In genomic region chr16:84324439-84325262, GRCh38 we compare ENCODE assay signal across 11 cellular contexts.
"Had no signal": no experiment of that assay in that cellular context is flagged by ENCODE, and none has a peak within 500 bp of the region (broad histone marks: within the 10 kb centered on the region; RNA-seq: fewer than 3 reads in every experiment).

No MANE protein-coding gene starts in this region.

- H3K4me1 ChIP-seq: body of pancreas, parathyroid adenoma, spleen had no signal

- H3K4me3 ChIP-seq: body of pancreas, hepatocyte, spleen had no signal

- ATAC-seq: body of pancreas; effector memory CD8-positive, alpha-beta T cell had no signal

- DNase-seq: activated CD4-positive, alpha-beta T cell treated with anti-CD3 and anti-CD28 coated beads, Interleukin-2, amount 10 ng/mL, durations not matched to agents 24 days and 14 days; activated naive CD4-positive, alpha-beta T cell treated with Interleukin-2 at 50 U/mL for 16 hours; body of pancreas; effector memory CD8-positive, alpha-beta T cell; retina; spleen; stimulated activated CD4-positive, alpha-beta T cell treated with anti-CD3 and anti-CD28 coated beads, Interleukin-2, amount 100 ng/mL, for 24 hours; stimulated activated naive CD4-positive, alpha-beta T cell treated with Interleukin-2 at 50 U/mL for 16 hours; T-helper 1 cell had no signal

- H3K27ac ChIP-seq: body of pancreas, hepatocyte, parathyroid adenoma had no signal

- H3K36me3 ChIP-seq: spleen had no signal

- H3K9me3 ChIP-seq: body of pancreas, spleen had no signal
